8 cellular contexts compared by ENCODE assay signal in genomic region chr2:70087703-70088507, GRCh38. TPM values are rescaled to one million over a fixed set of nuclear protein-coding genes. Genes with fewer than 3 reads are reported as not detected.
DNase-seq lines count a peak whose midpoint lies in the region; ATAC-seq and TF ChIP-seq lines count a peak whose summit lies in the region.

No MANE protein-coding gene starts in this region.

- TF ChIP-seq CTCF in NB4 (IDR thresholded peaks at IDR 0.05; ENCODE audit: low read depth, low read length), result no peak
- no peak for TF ChIP-seq CTCF in tibial artery (IDR thresholded peaks at IDR 0.05)

- DNase-seq in NCI-H2171 (lab: John Stamatoyannopoulos, UW) (peak; percentile 23), NCI-H2171 treated with DMSO at 0.1 percent for 48 hours (lab: John Stamatoyannopoulos, UW) (no peak), NB4 (ENCODE audit: low read depth) (peak; percentile 78), fibroblast of gingiva (ENCODE audit: low read depth) (peak; percentile 44), tibial artery (peak in 1 of 2 donors; percentile 75), OCI-M2 (lab: John Stamatoyannopoulos, UW; ENCODE audit: unreplicated experiment) (no peak)
- peak; percentile 79 for DNase-seq in activated T-cell treated with anti-CD3 and anti-CD28 coated beads, Interleukin-2, amount 50 U/mL, for 24 hours
- DNase-seq in naive thymus-derived CD8-positive, alpha-beta T cell, result peak in 3 of 10 donors; percentile 37 to 43 (median 38)

- ATAC-seq in naive thymus-derived CD8-positive, alpha-beta T cell, result no peak

- H3K27ac Mint-ChIP-seq in activated T-cell treated with anti-CD3 and anti-CD28 coated beads, Interleukin-2, amount 50 U/mL, for 24 hours, result peak overlapping the region; percentile 100
- peak overlapping the region; percentile 84 to 100 (median 100) for H3K27ac Mint-ChIP-seq in naive thymus-derived CD8-positive, alpha-beta T cell

- peak overlapping the region; percentile 94 to 99 for H3K27ac ChIP-seq in tibial artery

- H3K27me3 ChIP-seq in tibial artery, result no peaks in the 10 kb centered on the region

- peaks cover 15 to 24% (median 21%) of the 10 kb centered on the region in 3 donors for H3K36me3 ChIP-seq in tibial artery

- peaks cover 0 to 53% (median 40%) of the 10 kb centered on the region in 4 donors for H3K4me1 ChIP-seq in tibial artery

- POLR2A ChIA-PET in naive thymus-derived CD8-positive, alpha-beta T cell (lab: Charles Lee), result interaction anchor here (0.6 to 21.0 kb wide), 13 partner anchors 7 to 651 kb away, joined by 3 to 1727 read pairs (median 30); partner anchors contain the start of genes C2orf42, MXD1, NFU1 and PCYOX1

- H3K9me3 ChIP-seq in tibial artery, result no peaks in the 10 kb centered on the region

- H3K27me3 Mint-ChIP-seq in activated T-cell treated with anti-CD3 and anti-CD28 coated beads, Interleukin-2, amount 50 U/mL, for 24 hours, result no peaks in the 10 kb centered on the region
- peaks cover 0 to 4% (median 0%) of the 10 kb centered on the region in 5 donors for H3K27me3 Mint-ChIP-seq in naive thymus-derived CD8-positive, alpha-beta T cell

- no peak for TF ChIP-seq POLR2A in NB4 (IDR thresholded peaks at IDR 0.05; ENCODE audit: extremely low read depth, insufficient read length)

- peaks cover 54% of the 10 kb centered on the region for H3K4me1 Mint-ChIP-seq in activated T-cell treated with anti-CD3 and anti-CD28 coated beads, Interleukin-2, amount 50 U/mL, for 24 hours (ENCODE audit: low read depth)
- H3K4me1 Mint-ChIP-seq in naive thymus-derived CD8-positive, alpha-beta T cell, result peaks cover 35 to 73% (median 68%) of the 10 kb centered on the region in 4 donors

- H3K4me3 Mint-ChIP-seq in activated T-cell treated with anti-CD3 and anti-CD28 coated beads, Interleukin-2, amount 50 U/mL, for 24 hours, result peak overlapping the region; percentile 99
- H3K4me3 Mint-ChIP-seq in naive thymus-derived CD8-positive, alpha-beta T cell, result peak overlapping the region; percentile 93 to 99 (median 97)

- H3K36me3 Mint-ChIP-seq in activated T-cell treated with anti-CD3 and anti-CD28 coated beads, Interleukin-2, amount 50 U/mL, for 24 hours (ENCODE audit: low read depth), result peaks cover 69% of the 10 kb centered on the region
- peaks cover 12 to 35% (median 26%) of the 10 kb centered on the region in 3 donors for H3K36me3 Mint-ChIP-seq in naive thymus-derived CD8-positive, alpha-beta T cell

- intact Hi-C loops in tibial artery (cut with DNase I; ENCODE audit: low total_unique reads), result loop anchor here (2.0 kb wide), 1 partner anchor 55 kb away; no protein-coding TSS in a partner anchor

- H3K4me3 ChIP-seq in NB4 (ENCODE audit: low read depth, low read length) (peak overlapping the region; percentile 91), tibial artery (peak overlapping the region; percentile 71 to 95)

- H3K9me3 Mint-ChIP-seq in activated T-cell treated with anti-CD3 and anti-CD28 coated beads, Interleukin-2, amount 50 U/mL, for 24 hours, result no peaks in the 10 kb centered on the region
- peaks cover 0 to 4% (median 0%) of the 10 kb centered on the region in 9 donors for H3K9me3 Mint-ChIP-seq in naive thymus-derived CD8-positive, alpha-beta T cell

RNA-seq across cellular contexts. Expression of gene PCBP1, which starts 0.6 kb away (rescaled TPM):
- 100 to 1,000 TPM; 386 to 393 TPM for total RNA-seq in naive thymus-derived CD8-positive, alpha-beta T cell
- polyA plus RNA-seq in naive thymus-derived CD8-positive, alpha-beta T cell, result 100 to 1,000 TPM; 159 to 218 (median 195) TPM

Comparison
In these comparisons a context has a peak if more than half of its experiments do, and no peak if none do; other contexts are left out.
1. DNase-seq: peak in NCI-H2171 (single experiment), NB4 (single experiment), activated T-cell treated with anti-CD3 and anti-CD28 coated beads, Interleukin-2, amount 50 U/mL, for 24 hours (single experiment) and fibroblast of gingiva (single experiment); none in NCI-H2171 treated with DMSO at 0.1 percent for 48 hours (single experiment) and OCI-M2 (single experiment).